ENCODE assay signal across 1 cellular context in the genomic region with DNA sequence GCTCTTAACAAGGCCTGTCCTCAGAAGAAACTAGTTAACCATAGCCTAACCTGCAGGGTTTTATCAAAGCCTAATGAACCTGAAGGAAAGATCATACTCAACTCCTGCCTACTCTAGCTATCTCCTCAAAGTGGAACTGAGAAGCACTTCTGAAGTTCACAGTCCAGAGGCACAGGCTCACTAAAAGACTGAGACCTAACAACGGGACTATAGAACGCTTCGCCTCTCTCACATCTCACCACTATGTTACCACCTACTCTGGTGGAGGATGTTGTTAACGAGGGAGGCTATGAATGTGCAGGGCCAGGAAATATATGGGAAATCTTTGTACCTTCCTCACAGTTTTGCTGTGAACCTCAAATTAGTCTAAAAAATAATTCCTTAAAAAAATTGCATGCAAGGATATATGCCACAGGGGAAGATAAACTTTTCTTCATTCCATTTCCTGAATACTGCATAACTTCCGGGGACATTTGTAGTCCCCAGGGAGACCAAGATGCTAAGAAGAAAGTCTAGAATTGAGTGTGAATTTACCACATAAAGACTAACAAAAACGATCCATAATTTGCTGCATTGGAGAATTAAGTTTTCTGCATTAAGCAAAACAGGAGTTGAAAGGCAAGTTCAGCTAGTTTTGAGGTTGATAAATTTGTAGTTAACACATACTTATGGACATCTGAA.
TF ChIP-seq lines count a peak whose summit lies in the region.

No MANE protein-coding gene starts in this region.

TF ChIP-seq in GM12878, 131 proteins besides CTCF, POLR2A, EP300 and RAD21 (continues in another document):
- TF ChIP-seq, protein P1, sequence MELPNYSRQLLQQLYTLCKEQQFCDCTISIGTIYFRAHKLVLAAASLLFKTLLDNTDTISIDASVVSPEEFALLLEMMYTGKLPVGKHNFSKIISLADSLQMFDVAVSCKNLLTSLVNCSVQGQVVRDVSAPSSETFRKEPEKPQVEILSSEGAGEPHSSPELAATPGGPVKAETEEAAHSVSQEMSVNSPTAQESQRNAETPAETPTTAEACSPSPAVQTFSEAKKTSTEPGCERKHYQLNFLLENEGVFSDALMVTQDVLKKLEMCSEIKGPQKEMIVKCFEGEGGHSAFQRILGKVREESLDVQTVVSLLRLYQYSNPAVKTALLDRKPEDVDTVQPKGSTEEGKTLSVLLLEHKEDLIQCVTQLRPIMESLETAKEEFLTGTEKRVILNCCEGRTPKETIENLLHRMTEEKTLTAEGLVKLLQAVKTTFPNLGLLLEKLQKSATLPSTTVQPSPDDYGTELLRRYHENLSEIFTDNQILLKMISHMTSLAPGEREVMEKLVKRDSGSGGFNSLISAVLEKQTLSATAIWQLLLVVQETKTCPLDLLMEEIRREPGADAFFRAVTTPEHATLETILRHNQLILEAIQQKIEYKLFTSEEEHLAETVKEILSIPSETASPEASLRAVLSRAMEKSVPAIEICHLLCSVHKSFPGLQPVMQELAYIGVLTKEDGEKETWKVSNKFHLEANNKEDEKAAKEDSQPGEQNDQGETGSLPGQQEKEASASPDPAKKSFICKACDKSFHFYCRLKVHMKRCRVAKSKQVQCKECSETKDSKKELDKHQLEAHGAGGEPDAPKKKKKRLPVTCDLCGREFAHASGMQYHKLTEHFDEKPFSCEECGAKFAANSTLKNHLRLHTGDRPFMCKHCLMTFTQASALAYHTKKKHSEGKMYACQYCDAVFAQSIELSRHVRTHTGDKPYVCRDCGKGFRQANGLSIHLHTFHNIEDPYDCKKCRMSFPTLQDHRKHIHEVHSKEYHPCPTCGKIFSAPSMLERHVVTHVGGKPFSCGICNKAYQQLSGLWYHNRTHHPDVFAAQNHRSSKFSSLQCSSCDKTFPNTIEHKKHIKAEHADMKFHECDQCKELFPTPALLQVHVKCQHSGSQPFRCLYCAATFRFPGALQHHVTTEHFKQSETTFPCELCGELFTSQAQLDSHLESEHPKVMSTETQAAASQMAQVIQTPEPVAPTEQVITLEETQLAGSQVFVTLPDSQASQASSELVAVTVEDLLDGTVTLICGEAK (IDR thresholded peaks at IDR 0.05; ENCODE audit: borderline replicate concordance): no peak
- TF ChIP-seq, protein P2, sequence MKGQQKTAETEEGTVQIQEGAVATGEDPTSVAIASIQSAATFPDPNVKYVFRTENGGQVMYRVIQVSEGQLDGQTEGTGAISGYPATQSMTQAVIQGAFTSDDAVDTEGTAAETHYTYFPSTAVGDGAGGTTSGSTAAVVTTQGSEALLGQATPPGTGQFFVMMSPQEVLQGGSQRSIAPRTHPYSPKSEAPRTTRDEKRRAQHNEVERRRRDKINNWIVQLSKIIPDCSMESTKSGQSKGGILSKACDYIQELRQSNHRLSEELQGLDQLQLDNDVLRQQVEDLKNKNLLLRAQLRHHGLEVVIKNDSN (IDR thresholded peaks at IDR 0.05; ENCODE audit: borderline replicate concordance, extremely low read length, insufficient read depth, low read depth, low read length): no peak
- TF ChIP-seq RELA (IDR thresholded peaks at IDR 0.05; ENCODE audit: borderline replicate concordance, partially characterized antibody) (no peak), NR2C1 (IDR thresholded peaks at IDR 0.05) (no peak), SMC3 (IDR thresholded peaks at IDR 0.05; ENCODE audit: borderline replicate concordance, low read length) (no peak), ASH2L (IDR thresholded peaks at IDR 0.05; ENCODE audit: borderline replicate concordance, low read depth) (no peak), RCOR1 (conservative IDR thresholded peaks at IDR 0.05; ENCODE audit: low read depth, low read length) (no peak), MTA3 (IDR thresholded peaks at IDR 0.05; ENCODE audit: borderline replicate concordance, low read length) (no peak), POLR2AphosphoS5 (IDR thresholded peaks at IDR 0.05; ENCODE audit: low read length) (no peak), MEF2B (IDR thresholded peaks at IDR 0.05; ENCODE audit: partially characterized antibody, poor library complexity, severe bottlenecking) (peak; percentile 92), ZSCAN29 (IDR thresholded peaks at IDR 0.05) (no peak), FOS (IDR thresholded peaks at IDR 0.05; ENCODE audit: borderline replicate concordance, extremely low read depth, insufficient read length) (no peak), HCFC1 (IDR thresholded peaks at IDR 0.05; ENCODE audit: low read length) (no peak), IKZF2 (IDR thresholded peaks at IDR 0.05) (peak; percentile 45 to 50; a peak in 2 of 4 replicates), HDAC6 (IDR thresholded peaks at IDR 0.05; ENCODE audit: unreplicated experiment) (no peak), TCF7 (IDR thresholded peaks at IDR 0.05; ENCODE audit: borderline replicate concordance) (no peak), KAT2A (conservative IDR thresholded peaks at IDR 0.05; ENCODE audit: control insufficient read depth, low read depth, low read length) (no peak), ESRRA (IDR thresholded peaks at IDR 0.05; ENCODE audit: low read length) (no peak), KLF5 (IDR thresholded peaks at IDR 0.05; ENCODE audit: partially characterized antibody) (no peak), JUNB (IDR thresholded peaks at IDR 0.05) (peak; percentile 64), SIN3A (IDR thresholded peaks at IDR 0.05; ENCODE audit: low read depth, low read length) (no peak), POU2F2 (IDR thresholded peaks at IDR 0.05; ENCODE audit: borderline replicate concordance, low read depth, low read length) (no peak), CREB1 (IDR thresholded peaks at IDR 0.05; ENCODE audit: low read depth) (no peak), CBX5 (IDR thresholded peaks at IDR 0.05; ENCODE audit: low read depth) (no peak), PAX5 (IDR thresholded peaks at IDR 0.05; ENCODE audit: borderline replicate concordance, low read depth, low read length) (no peak), PML (IDR thresholded peaks at IDR 0.05; ENCODE audit: low read length) (no peak), BRCA1 (IDR thresholded peaks at IDR 0.05; ENCODE audit: low read depth, low read length) (no peak), KDM1A (IDR thresholded peaks at IDR 0.05; ENCODE audit: borderline replicate concordance) (no peak), DPF2 (IDR thresholded peaks at IDR 0.05) (0 out of 2 replicates have a peak, but pooled peaks have one; percentile 38), EED (IDR thresholded peaks at IDR 0.05; ENCODE audit: low read depth) (no peak), WRNIP1 (IDR thresholded peaks at IDR 0.05; ENCODE audit: borderline replicate concordance, low read depth, low read length) (no peak), GABPA (IDR thresholded peaks at IDR 0.05; ENCODE audit: low read depth) (no peak), NR2F1 (conservative IDR thresholded peaks at IDR 0.05) (no peak), SREBF1 (IDR thresholded peaks at IDR 0.05; ENCODE audit: low read length) (no peak)
- TF ChIP-seq, protein P3, sequence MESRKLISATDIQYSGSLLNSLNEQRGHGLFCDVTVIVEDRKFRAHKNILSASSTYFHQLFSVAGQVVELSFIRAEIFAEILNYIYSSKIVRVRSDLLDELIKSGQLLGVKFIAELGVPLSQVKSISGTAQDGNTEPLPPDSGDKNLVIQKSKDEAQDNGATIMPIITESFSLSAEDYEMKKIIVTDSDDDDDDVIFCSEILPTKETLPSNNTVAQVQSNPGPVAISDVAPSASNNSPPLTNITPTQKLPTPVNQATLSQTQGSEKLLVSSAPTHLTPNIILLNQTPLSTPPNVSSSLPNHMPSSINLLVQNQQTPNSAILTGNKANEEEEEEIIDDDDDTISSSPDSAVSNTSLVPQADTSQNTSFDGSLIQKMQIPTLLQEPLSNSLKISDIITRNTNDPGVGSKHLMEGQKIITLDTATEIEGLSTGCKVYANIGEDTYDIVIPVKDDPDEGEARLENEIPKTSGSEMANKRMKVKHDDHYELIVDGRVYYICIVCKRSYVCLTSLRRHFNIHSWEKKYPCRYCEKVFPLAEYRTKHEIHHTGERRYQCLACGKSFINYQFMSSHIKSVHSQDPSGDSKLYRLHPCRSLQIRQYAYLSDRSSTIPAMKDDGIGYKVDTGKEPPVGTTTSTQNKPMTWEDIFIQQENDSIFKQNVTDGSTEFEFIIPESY (IDR thresholded peaks at IDR 0.05): no peak
- TF ChIP-seq, protein P4, sequence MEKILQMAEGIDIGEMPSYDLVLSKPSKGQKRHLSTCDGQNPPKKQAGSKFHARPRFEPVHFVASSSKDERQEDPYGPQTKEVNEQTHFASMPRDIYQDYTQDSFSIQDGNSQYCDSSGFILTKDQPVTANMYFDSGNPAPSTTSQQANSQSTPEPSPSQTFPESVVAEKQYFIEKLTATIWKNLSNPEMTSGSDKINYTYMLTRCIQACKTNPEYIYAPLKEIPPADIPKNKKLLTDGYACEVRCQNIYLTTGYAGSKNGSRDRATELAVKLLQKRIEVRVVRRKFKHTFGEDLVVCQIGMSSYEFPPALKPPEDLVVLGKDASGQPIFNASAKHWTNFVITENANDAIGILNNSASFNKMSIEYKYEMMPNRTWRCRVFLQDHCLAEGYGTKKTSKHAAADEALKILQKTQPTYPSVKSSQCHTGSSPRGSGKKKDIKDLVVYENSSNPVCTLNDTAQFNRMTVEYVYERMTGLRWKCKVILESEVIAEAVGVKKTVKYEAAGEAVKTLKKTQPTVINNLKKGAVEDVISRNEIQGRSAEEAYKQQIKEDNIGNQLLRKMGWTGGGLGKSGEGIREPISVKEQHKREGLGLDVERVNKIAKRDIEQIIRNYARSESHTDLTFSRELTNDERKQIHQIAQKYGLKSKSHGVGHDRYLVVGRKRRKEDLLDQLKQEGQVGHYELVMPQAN (conservative IDR thresholded peaks at IDR 0.05): no peak
- TF ChIP-seq, protein P5, sequence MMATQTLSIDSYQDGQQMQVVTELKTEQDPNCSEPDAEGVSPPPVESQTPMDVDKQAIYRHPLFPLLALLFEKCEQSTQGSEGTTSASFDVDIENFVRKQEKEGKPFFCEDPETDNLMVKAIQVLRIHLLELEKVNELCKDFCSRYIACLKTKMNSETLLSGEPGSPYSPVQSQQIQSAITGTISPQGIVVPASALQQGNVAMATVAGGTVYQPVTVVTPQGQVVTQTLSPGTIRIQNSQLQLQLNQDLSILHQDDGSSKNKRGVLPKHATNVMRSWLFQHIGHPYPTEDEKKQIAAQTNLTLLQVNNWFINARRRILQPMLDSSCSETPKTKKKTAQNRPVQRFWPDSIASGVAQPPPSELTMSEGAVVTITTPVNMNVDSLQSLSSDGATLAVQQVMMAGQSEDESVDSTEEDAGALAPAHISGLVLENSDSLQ (IDR thresholded peaks at IDR 0.05): no peak
- TF ChIP-seq, protein P6, sequence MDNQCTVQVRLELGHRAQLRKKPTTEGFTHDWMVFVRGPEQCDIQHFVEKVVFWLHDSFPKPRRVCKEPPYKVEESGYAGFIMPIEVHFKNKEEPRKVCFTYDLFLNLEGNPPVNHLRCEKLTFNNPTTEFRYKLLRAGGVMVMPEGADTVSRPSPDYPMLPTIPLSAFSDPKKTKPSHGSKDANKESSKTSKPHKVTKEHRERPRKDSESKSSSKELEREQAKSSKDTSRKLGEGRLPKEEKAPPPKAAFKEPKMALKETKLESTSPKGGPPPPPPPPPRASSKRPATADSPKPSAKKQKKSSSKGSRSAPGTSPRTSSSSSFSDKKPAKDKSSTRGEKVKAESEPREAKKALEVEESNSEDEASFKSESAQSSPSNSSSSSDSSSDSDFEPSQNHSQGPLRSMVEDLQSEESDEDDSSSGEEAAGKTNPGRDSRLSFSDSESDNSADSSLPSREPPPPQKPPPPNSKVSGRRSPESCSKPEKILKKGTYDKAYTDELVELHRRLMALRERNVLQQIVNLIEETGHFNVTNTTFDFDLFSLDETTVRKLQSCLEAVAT (IDR thresholded peaks at IDR 0.05): no peak
- TF ChIP-seq, protein P7, sequence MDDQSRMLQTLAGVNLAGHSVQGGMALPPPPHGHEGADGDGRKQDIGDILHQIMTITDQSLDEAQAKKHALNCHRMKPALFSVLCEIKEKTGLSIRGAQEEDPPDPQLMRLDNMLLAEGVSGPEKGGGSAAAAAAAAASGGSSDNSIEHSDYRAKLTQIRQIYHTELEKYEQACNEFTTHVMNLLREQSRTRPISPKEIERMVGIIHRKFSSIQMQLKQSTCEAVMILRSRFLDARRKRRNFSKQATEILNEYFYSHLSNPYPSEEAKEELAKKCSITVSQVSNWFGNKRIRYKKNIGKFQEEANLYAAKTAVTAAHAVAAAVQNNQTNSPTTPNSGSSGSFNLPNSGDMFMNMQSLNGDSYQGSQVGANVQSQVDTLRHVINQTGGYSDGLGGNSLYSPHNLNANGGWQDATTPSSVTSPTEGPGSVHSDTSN (IDR thresholded peaks at IDR 0.05; ENCODE audit: insufficient replicate concordance, low read depth, low read length): no peak
- TF ChIP-seq, protein P8, sequence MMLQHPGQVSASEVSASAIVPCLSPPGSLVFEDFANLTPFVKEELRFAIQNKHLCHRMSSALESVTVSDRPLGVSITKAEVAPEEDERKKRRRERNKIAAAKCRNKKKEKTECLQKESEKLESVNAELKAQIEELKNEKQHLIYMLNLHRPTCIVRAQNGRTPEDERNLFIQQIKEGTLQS (IDR thresholded peaks at IDR 0.05; ENCODE audit: borderline replicate concordance, extremely low read depth, low read depth, low read length): no peak
- TF ChIP-seq, protein P9, sequence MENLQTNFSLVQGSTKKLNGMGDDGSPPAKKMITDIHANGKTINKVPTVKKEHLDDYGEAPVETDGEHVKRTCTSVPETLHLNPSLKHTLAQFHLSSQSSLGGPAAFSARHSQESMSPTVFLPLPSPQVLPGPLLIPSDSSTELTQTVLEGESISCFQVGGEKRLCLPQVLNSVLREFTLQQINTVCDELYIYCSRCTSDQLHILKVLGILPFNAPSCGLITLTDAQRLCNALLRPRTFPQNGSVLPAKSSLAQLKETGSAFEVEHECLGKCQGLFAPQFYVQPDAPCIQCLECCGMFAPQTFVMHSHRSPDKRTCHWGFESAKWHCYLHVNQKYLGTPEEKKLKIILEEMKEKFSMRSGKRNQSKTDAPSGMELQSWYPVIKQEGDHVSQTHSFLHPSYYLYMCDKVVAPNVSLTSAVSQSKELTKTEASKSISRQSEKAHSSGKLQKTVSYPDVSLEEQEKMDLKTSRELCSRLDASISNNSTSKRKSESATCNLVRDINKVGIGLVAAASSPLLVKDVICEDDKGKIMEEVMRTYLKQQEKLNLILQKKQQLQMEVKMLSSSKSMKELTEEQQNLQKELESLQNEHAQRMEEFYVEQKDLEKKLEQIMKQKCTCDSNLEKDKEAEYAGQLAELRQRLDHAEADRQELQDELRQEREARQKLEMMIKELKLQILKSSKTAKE (IDR thresholded peaks at IDR 0.05; ENCODE audit: low read depth, poor library complexity, severe bottlenecking): no peak
